ENCODE assay signal across 19 cellular contexts in the genomic region with DNA sequence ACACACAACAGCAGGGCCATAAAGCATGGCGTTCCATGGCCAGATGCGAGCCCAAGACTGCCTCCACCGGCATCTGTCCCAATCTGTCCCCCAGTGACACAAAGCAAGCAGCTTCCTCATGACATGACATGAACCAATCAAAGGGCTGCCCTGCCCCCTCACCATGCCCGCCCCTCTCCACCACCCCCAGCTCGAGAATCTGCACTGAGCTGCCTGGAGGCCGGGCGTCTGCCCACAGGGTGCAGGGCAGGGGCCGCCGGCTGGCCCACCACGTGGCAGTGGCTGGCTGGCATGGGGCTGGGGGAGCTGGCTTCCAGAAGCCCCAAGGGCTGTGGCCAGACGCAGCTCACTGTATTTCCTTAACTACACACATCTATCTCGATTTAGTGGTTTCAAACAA. TPM values are rescaled to one million over a fixed set of nuclear protein-coding genes. Genes with fewer than 3 reads are reported as not detected.
DNase-seq lines count a peak whose midpoint lies in the region; ATAC-seq, FAIRE-seq and TF ChIP-seq lines count a peak whose summit lies in the region.
"Had no signal": no experiment of that assay in that cellular context is flagged by ENCODE, and none has a peak within 500 bp of the region (broad histone marks: within the 10 kb centered on the region; RNA-seq: fewer than 3 reads in every experiment).

No MANE protein-coding gene starts in this region.

- H3K4me1 ChIP-seq in neural progenitor cell: peaks cover 64% of the 10 kb centered on the region
- H3K4me1 ChIP-seq: parathyroid adenoma, stomach had no signal

- H3K27ac ChIP-seq in neural progenitor cell: no peak overlapping the region
- H3K27ac ChIP-seq: parathyroid adenoma, stomach had no signal

- ATAC-seq in GM21367 (IDR thresholded peaks at IDR 0.05; ENCODE audit: unreplicated experiment): no peak
- ATAC-seq: activated T-cell treated with anti-CD3 and anti-CD28 coated beads, Interleukin-2, amount 50 U/mL, for 72 hours; left colon had no signal

- H4K20me1 ChIP-seq in neural progenitor cell (ENCODE audit: low read depth): peaks cover 12% of the 10 kb centered on the region

- intact Hi-C loops in activated T-helper 2 cell treated with anti-CD3 and anti-CD28 coated beads, Interferon-gamma antibody, Interleukin-2, Interleukin-4, amounts not matched to agents 10 μg/mL and 5 μg/mL and 100 μg/mL, durations not matched to agents 14 hours and 24 hours and 36 hours (cut with micrococcal nuclease): no loop called here

- H3K27me3 Mint-ChIP-seq in neural progenitor cell (ENCODE audit: insufficient read depth, low read depth): peaks cover 13% of the 10 kb centered on the region
- H3K27me3 Mint-ChIP-seq in activated T-helper 2 cell treated with anti-CD3 and anti-CD28 coated beads, Interferon-gamma antibody, Interleukin-2, Interleukin-4, amounts not matched to agents 10 μg/mL and 5 μg/mL and 100 μg/mL, durations not matched to agents 14 hours and 24 hours and 36 hours (ENCODE audit: low read depth): no peaks in the 10 kb centered on the region

- peaks cover 46% of the 10 kb centered on the region for H3K4me1 Mint-ChIP-seq in neural progenitor cell
- H3K4me1 Mint-ChIP-seq in activated T-helper 2 cell treated with anti-CD3 and anti-CD28 coated beads, Interferon-gamma antibody, Interleukin-2, Interleukin-4, amounts not matched to agents 10 μg/mL and 5 μg/mL and 100 μg/mL, durations not matched to agents 14 hours and 24 hours and 36 hours (ENCODE audit: low read depth): no peaks in the 10 kb centered on the region

- H3K9me3 ChIP-seq in neural progenitor cell (ENCODE audit: low read depth): no peaks in the 10 kb centered on the region
- H3K9me3 ChIP-seq: stomach had no signal

- peaks cover 2% of the 10 kb centered on the region for H3K36me3 Mint-ChIP-seq in neural progenitor cell
- H3K36me3 Mint-ChIP-seq in activated T-helper 2 cell treated with anti-CD3 and anti-CD28 coated beads, Interferon-gamma antibody, Interleukin-2, Interleukin-4, amounts not matched to agents 10 μg/mL and 5 μg/mL and 100 μg/mL, durations not matched to agents 14 hours and 24 hours and 36 hours (ENCODE audit: low read depth): no peaks in the 10 kb centered on the region

- no peaks in the 10 kb centered on the region for H3K27me3 ChIP-seq in neural progenitor cell
- H3K27me3 ChIP-seq: stomach had no signal

- H3K79me2 ChIP-seq in neural progenitor cell (ENCODE audit: low read depth): no peaks in the 10 kb centered on the region
- H3K79me2 ChIP-seq: parathyroid adenoma had no signal

- H2AFZ ChIP-seq in neural progenitor cell (replicated peaks): no peak overlapping the region
- H2AFZ ChIP-seq: parathyroid adenoma had no signal

- TF ChIP-seq CTCF in neural progenitor cell (IDR thresholded peaks at IDR 0.05): no peak

- no peak overlapping the region for H3K4me3 ChIP-seq in neural progenitor cell
- H3K4me3 ChIP-seq: stomach had no signal

- FAIRE-seq in frontal cortex (lab: Jason Lieb, UNC): no peak
- FAIRE-seq: endothelial cell of umbilical vein had no signal

- H3K4me3 Mint-ChIP-seq in neural progenitor cell: peak overlapping the region; percentile 51
- no peak overlapping the region for H3K4me3 Mint-ChIP-seq in activated T-helper 2 cell treated with anti-CD3 and anti-CD28 coated beads, Interferon-gamma antibody, Interleukin-2, Interleukin-4, amounts not matched to agents 10 μg/mL and 5 μg/mL and 100 μg/mL, durations not matched to agents 14 hours and 24 hours and 36 hours (ENCODE audit: low read depth)
- H3K4me3 Mint-ChIP-seq: activated T-cell treated with anti-CD3 and anti-CD28 coated beads, Interleukin-2, amount 50 U/mL, for 72 hours had no signal

- H3K36me3 ChIP-seq in neural progenitor cell: no peaks in the 10 kb centered on the region

- no peaks in the 10 kb centered on the region for H3K9me3 Mint-ChIP-seq in neural progenitor cell
- H3K9me3 Mint-ChIP-seq in activated T-helper 2 cell treated with anti-CD3 and anti-CD28 coated beads, Interferon-gamma antibody, Interleukin-2, Interleukin-4, amounts not matched to agents 10 μg/mL and 5 μg/mL and 100 μg/mL, durations not matched to agents 14 hours and 24 hours and 36 hours: no peaks in the 10 kb centered on the region
- H3K9me3 Mint-ChIP-seq: activated T-cell treated with anti-CD3 and anti-CD28 coated beads, Interleukin-2, amount 50 U/mL, for 72 hours had no signal

- DNase-seq in DMS 273 treated with DMSO at 0.1 percent for 48 hours (lab: John Stamatoyannopoulos, UW): peak; percentile 66
- peak; percentile 81 for DNase-seq in NCI-H524 treated with DMSO at 0.1 percent for 48 hours (lab: John Stamatoyannopoulos, UW)
- peak; percentile 53 to 54 for DNase-seq in frontal cortex (ENCODE audit: low spot score in 2 of 2)
- peak; percentile 73 for DNase-seq in neural progenitor cell (ENCODE audit: low spot score)
- DNase-seq in activated CD4-positive, alpha-beta T cell treated with anti-CD3 and anti-CD28 coated beads for 1 hour: no peak
- no peak for DNase-seq in T-helper 2 cell
- no peak for DNase-seq in activated T-helper 2 cell treated with anti-CD3 and anti-CD28 coated beads, Interferon-gamma antibody, Interleukin-2, Interleukin-4, amounts not matched to agents 10 μg/mL and 5 μg/mL and 100 μg/mL, durations not matched to agents 14 hours and 24 hours and 36 hours (ENCODE audit: low spot score)
- DNase-seq: activated CD4-positive, alpha-beta T cell treated with anti-CD3 and anti-CD28 coated beads, Interleukin-2, amount 50 U/mL, for 4 hours; activated T-cell treated with anti-CD3 and anti-CD28 coated beads, Interleukin-2, amount 50 U/mL, for 72 hours; cerebellar nuclear complex; left colon; NCI-H1092; NK-92 treated with Interleukin-12 subunit alpha and Interleukin-12 subunit beta, amount 100 ng/mL, for 24 hours; SHP77; stomach; T1000 had no signal

- H3K9ac ChIP-seq in neural progenitor cell: no peak overlapping the region
- H3K9ac ChIP-seq: parathyroid adenoma had no signal

- H3F3A ChIP-seq in neural progenitor cell (ENCODE audit: low read depth): peaks cover 18% of the 10 kb centered on the region

- H3K4me2 ChIP-seq in neural progenitor cell: peak overlapping the region; percentile 12

- H3K27ac Mint-ChIP-seq in neural progenitor cell: peak overlapping the region; percentile 35
- no peak overlapping the region for H3K27ac Mint-ChIP-seq in activated T-helper 2 cell treated with anti-CD3 and anti-CD28 coated beads, Interferon-gamma antibody, Interleukin-2, Interleukin-4, amounts not matched to agents 10 μg/mL and 5 μg/mL and 100 μg/mL, durations not matched to agents 14 hours and 24 hours and 36 hours
- H3K27ac Mint-ChIP-seq: activated T-cell treated with anti-CD3 and anti-CD28 coated beads, Interleukin-2, amount 50 U/mL, for 72 hours had no signal

RNA-seq across cellular contexts. Expression of a gene that starts 27.8 kb away (rescaled TPM):
- total RNA-seq in frontal cortex (1.2 TPM), neural progenitor cell (ENCODE audit: low replicate concordance) (1.4 and 2.7 TPM in 2 replicates)
- total RNA-seq in activated T-helper 2 cell treated with anti-CD3 and anti-CD28 coated beads, Interferon-gamma antibody, Interleukin-2, Interleukin-4, amounts not matched to agents 10 μg/mL and 5 μg/mL and 100 μg/mL, durations not matched to agents 14 hours and 24 hours and 36 hours: 0.05 TPM in 1 of 2 replicates, not detected in the other

Comparison
In these comparisons a context has a peak if more than half of its experiments do, and no peak if none do; other contexts are left out.
1. DNase-seq: peak in DMS 273 treated with DMSO at 0.1 percent for 48 hours (single experiment), NCI-H524 treated with DMSO at 0.1 percent for 48 hours (single experiment), frontal cortex (2 of 2) and neural progenitor cell (single experiment); none in activated CD4-positive, alpha-beta T cell treated with anti-CD3 and anti-CD28 coated beads for 1 hour (single experiment), T-helper 2 cell (0 of 5) and activated T-helper 2 cell treated with anti-CD3 and anti-CD28 coated beads, Interferon-gamma antibody, Interleukin-2, Interleukin-4, amounts not matched to agents 10 μg/mL and 5 μg/mL and 100 μg/mL, durations not matched to agents 14 hours and 24 hours and 36 hours (single experiment).